In genomic region chr3:44555753-44556152, GRCh38 we compare ENCODE assay signal across 9 cellular contexts. TPM values are rescaled to one million over a fixed set of nuclear protein-coding genes. Genes with fewer than 3 reads are reported as not detected.
DNase-seq lines count a peak whose midpoint lies in the region; ATAC-seq and TF ChIP-seq lines count a peak whose summit lies in the region.
"Had no signal": no experiment of that assay in that cellular context is flagged by ENCODE, and none has a peak within 500 bp of the region (broad histone marks: within the 10 kb centered on the region; RNA-seq: fewer than 3 reads in every experiment).

No MANE protein-coding gene starts in this region.

- POLR2A ChIA-PET in activated CD8-positive, alpha-beta T cell treated with anti-CD3 and anti-CD28 coated beads for 36 hours (lab: Charles Lee) = interaction anchor here (1.0 to 1.8 kb wide), 2 partner anchors 29 to 206 kb away, joined by 4 to 10 read pairs; partner anchors contain the start of genes KIAA1143, KIF15 and ZNF660

- peak overlapping the region; percentile 76 to 91 for H3K9ac ChIP-seq in stomach smooth muscle (ENCODE audit: low read length in 2 of 2)

- peak; percentile 38 for ATAC-seq in activated CD8-positive, alpha-beta T cell treated with anti-CD3 and anti-CD28 coated beads for 36 hours
- no peak for ATAC-seq in GM18520 (IDR thresholded peaks at IDR 0.05; ENCODE audit: unreplicated experiment)
- ATAC-seq: A549 had no signal

- H3K36me3 ChIP-seq in stomach smooth muscle (ENCODE audit: control insufficient read depth in 2 of 2, insufficient read depth in 2 of 2, low read length in 2 of 2) = peaks cover 0 to 10% of the 10 kb centered on the region in 2 donors

- H3K36me3 Mint-ChIP-seq in activated CD8-positive, alpha-beta T cell treated with anti-CD3 and anti-CD28 coated beads for 36 hours (ENCODE audit: low read depth) = peaks cover 40% of the 10 kb centered on the region
- H3K36me3 Mint-ChIP-seq in immature natural killer cell = peaks cover 7 to 28% (median 21%) of the 10 kb centered on the region in 3 donors

- H3K27me3 Mint-ChIP-seq in activated CD8-positive, alpha-beta T cell treated with anti-CD3 and anti-CD28 coated beads for 36 hours = peaks cover 2% of the 10 kb centered on the region
- H3K27me3 Mint-ChIP-seq in immature natural killer cell (ENCODE audit: low read depth in 3 of 3) = peaks cover 3 to 4% (median 3%) of the 10 kb centered on the region in 3 donors

- H3K27me3 ChIP-seq in stomach smooth muscle (ENCODE audit: control insufficient read depth in 1 of 2, insufficient read depth in 2 of 2, low read length in 2 of 2) = peaks cover 0 to 7% of the 10 kb centered on the region in 2 donors

- peak overlapping the region; percentile 88 for H3K27ac Mint-ChIP-seq in activated CD8-positive, alpha-beta T cell treated with anti-CD3 and anti-CD28 coated beads for 36 hours
- peak overlapping the region; percentile 60 to 94 (median 84) for H3K27ac Mint-ChIP-seq in immature natural killer cell

- peaks cover 1% of the 10 kb centered on the region for H3K9me3 Mint-ChIP-seq in activated CD8-positive, alpha-beta T cell treated with anti-CD3 and anti-CD28 coated beads for 36 hours
- no peaks in the 10 kb centered on the region for H3K9me3 Mint-ChIP-seq in immature natural killer cell

- H3K4me3 Mint-ChIP-seq in activated CD8-positive, alpha-beta T cell treated with anti-CD3 and anti-CD28 coated beads for 36 hours = peak overlapping the region; percentile 77
- peak overlapping the region; percentile 93 to 96 (median 93) for H3K4me3 Mint-ChIP-seq in immature natural killer cell

- H3K9me3 ChIP-seq in stomach smooth muscle (ENCODE audit: control insufficient read depth in 2 of 2, low read length in 2 of 2) = no peaks in the 10 kb centered on the region
- H3K9me3 ChIP-seq: A549 had no signal

- peak overlapping the region; percentile 75 to 96 for H3K4me3 ChIP-seq in stomach smooth muscle (ENCODE audit: low read length in 2 of 2)
- H3K4me3 ChIP-seq: A549 had no signal

- peaks cover 19% of the 10 kb centered on the region for H3K4me1 Mint-ChIP-seq in activated CD8-positive, alpha-beta T cell treated with anti-CD3 and anti-CD28 coated beads for 36 hours (ENCODE audit: low read depth)
- H3K4me1 Mint-ChIP-seq in immature natural killer cell = peaks cover 19 to 28% of the 10 kb centered on the region in 2 donors

- no peak for TF ChIP-seq CTCF in activated CD8-positive, alpha-beta T cell treated with anti-CD3 and anti-CD28 coated beads for 36 hours (IDR thresholded peaks at IDR 0.05)

- intact Hi-C loops in activated CD8-positive, alpha-beta T cell treated with anti-CD3 and anti-CD28 coated beads for 36 hours (cut with micrococcal nuclease) = no loop called here

- no peak overlapping the region for H3K27ac ChIP-seq in stomach smooth muscle (ENCODE audit: low read length)
- H3K27ac ChIP-seq: A549 had no signal

- H3K4me1 ChIP-seq in stomach smooth muscle (ENCODE audit: control insufficient read depth, insufficient read depth, low read length) = peaks cover 16% of the 10 kb centered on the region
- H3K4me1 ChIP-seq: A549 had no signal

- CTCF ChIA-PET in activated CD8-positive, alpha-beta T cell treated with anti-CD3 and anti-CD28 coated beads for 36 hours (lab: Charles Lee) = no interaction called here

- DNase-seq in NCI-H510A treated with DMSO at 0.1 percent for 48 hours (lab: John Stamatoyannopoulos, UW) (peak; percentile 3), NCI-H510A (lab: John Stamatoyannopoulos, UW) (no peak), immature natural killer cell (peak in 1 of 3 donors; percentile 2), NOMO-1 treated with dmso at 0.1 percent for 144 hours (lab: John Stamatoyannopoulos, UW; ENCODE audit: unreplicated experiment) (no peak), MV-4-11 (lab: John Stamatoyannopoulos, UW) (no peak)
- DNase-seq in activated CD8-positive, alpha-beta T cell treated with anti-CD3 and anti-CD28 coated beads for 36 hours = no peak

RNA-seq across cellular contexts. Expression of gene ZKSCAN7, which starts 0.8 kb away (rescaled TPM):
- total RNA-seq in activated CD8-positive, alpha-beta T cell treated with anti-CD3 and anti-CD28 coated beads for 36 hours = 1 to 10 TPM; 4.0 to 4.7 TPM
- 1 to 10 TPM in 2 of 3 donors, under 1 TPM in 1; 0.88 to 4.5 (median 4.2) TPM for polyA plus RNA-seq in immature natural killer cell
- polyA plus RNA-seq: A549 had no signal

RNA-seq across cellular contexts. Expression of gene ZNF660, which starts 29.0 kb away (rescaled TPM):
- total RNA-seq in activated CD8-positive, alpha-beta T cell treated with anti-CD3 and anti-CD28 coated beads for 36 hours = 1 to 10 TPM; 1.0 to 1.2 TPM
- polyA plus RNA-seq in immature natural killer cell = 1 to 10 TPM in 2 of 3 donors, not detected in 1; 1.9 to 2.6 TPM
- polyA plus RNA-seq: A549 had no signal
